In the genomic region with DNA sequence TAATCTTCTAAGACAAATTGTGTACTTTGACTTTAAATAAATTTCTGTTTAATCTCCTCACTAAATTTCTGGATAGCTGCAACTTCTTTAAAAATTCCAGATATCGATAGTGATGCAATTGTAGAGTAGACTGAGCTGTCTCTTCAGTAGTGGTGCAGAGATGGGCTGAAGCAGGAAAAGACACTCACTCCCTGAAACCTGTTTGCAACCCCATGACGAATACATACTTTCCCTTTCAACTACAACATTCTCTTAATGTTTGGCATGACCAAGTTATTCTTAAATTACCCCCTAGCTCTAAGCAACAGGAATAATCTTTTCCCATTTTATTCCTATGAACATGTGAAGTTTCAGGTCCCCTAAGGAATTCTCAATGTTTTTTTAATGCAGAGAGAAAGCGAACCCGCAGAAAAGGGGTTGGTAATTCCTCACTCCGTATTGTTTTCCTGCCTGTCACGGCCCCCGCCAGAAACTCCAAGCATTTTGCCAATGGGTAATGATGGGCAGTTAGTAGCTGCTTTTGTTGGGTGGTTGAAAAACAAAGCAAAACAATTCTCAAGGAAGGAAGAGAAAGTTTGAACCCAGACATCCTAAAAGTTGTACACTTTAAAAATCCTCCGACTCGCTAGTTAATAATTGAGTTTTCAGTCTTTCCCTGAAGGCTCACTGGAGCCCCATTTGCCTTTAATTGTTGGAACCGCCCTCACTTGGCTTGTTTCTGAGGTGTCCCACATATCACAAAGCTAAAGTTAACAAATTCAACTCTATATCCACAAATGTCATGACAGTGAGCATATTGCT, we compare ENCODE assay signal across 1 cellular context.
TF ChIP-seq lines count a peak whose summit lies in the region.

No MANE protein-coding gene starts in this region.

TF ChIP-seq in GM23338, 12 proteins besides CTCF, POLR2A, EP300 and RAD21 (continued from another document):
- TF ChIP-seq, protein P1, sequence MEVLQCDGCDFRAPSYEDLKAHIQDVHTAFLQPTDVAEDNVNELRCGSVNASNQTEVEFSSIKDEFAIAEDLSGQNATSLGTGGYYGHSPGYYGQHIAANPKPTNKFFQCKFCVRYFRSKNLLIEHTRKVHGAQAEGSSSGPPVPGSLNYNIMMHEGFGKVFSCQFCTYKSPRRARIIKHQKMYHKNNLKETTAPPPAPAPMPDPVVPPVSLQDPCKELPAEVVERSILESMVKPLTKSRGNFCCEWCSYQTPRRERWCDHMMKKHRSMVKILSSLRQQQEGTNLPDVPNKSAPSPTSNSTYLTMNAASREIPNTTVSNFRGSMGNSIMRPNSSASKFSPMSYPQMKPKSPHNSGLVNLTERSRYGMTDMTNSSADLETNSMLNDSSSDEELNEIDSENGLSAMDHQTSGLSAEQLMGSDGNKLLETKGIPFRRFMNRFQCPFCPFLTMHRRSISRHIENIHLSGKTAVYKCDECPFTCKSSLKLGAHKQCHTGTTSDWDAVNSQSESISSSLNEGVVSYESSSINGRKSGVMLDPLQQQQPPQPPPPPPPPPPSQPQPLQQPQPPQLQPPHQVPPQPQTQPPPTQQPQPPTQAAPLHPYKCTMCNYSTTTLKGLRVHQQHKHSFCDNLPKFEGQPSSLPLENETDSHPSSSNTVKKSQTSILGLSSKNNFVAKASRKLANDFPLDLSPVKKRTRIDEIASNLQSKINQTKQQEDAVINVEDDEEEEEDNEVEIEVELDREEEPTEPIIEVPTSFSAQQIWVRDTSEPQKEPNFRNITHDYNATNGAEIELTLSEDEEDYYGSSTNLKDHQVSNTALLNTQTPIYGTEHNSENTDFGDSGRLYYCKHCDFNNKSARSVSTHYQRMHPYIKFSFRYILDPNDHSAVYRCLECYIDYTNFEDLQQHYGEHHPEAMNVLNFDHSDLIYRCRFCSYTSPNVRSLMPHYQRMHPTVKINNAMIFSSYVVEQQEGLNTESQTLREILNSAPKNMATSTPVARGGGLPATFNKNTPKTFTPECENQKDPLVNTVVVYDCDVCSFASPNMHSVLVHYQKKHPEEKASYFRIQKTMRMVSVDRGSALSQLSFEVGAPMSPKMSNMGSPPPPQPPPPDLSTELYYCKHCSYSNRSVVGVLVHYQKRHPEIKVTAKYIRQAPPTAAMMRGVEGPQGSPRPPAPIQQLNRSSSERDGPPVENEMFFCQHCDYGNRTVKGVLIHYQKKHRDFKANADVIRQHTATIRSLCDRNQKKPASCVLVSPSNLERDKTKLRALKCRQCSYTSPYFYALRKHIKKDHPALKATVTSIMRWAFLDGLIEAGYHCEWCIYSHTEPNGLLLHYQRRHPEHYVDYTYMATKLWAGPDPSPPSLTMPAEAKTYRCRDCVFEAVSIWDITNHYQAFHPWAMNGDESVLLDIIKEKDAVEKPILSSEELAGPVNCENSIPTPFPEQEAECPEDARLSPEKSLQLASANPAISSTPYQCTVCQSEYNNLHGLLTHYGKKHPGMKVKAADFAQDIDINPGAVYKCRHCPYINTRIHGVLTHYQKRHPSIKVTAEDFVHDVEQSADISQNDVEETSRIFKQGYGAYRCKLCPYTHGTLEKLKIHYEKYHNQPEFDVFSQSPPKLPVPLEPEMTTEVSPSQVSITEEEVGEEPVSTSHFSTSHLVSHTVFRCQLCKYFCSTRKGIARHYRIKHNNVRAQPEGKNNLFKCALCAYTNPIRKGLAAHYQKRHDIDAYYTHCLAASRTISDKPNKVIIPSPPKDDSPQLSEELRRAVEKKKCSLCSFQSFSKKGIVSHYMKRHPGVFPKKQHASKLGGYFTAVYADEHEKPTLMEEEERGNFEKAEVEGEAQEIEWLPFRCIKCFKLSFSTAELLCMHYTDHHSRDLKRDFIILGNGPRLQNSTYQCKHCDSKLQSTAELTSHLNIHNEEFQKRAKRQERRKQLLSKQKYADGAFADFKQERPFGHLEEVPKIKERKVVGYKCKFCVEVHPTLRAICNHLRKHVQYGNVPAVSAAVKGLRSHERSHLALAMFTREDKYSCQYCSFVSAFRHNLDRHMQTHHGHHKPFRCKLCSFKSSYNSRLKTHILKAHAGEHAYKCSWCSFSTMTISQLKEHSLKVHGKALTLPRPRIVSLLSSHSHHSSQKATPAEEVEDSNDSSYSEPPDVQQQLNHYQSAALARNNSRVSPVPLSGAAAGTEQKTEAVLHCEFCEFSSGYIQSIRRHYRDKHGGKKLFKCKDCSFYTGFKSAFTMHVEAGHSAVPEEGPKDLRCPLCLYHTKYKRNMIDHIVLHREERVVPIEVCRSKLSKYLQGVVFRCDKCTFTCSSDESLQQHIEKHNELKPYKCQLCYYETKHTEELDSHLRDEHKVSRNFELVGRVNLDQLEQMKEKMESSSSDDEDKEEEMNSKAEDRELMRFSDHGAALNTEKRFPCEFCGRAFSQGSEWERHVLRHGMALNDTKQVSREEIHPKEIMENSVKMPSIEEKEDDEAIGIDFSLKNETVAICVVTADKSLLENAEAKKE (CRISPR knock-in tag; IDR thresholded peaks at IDR 0.05) = no peak
- TF ChIP-seq, protein P2, sequence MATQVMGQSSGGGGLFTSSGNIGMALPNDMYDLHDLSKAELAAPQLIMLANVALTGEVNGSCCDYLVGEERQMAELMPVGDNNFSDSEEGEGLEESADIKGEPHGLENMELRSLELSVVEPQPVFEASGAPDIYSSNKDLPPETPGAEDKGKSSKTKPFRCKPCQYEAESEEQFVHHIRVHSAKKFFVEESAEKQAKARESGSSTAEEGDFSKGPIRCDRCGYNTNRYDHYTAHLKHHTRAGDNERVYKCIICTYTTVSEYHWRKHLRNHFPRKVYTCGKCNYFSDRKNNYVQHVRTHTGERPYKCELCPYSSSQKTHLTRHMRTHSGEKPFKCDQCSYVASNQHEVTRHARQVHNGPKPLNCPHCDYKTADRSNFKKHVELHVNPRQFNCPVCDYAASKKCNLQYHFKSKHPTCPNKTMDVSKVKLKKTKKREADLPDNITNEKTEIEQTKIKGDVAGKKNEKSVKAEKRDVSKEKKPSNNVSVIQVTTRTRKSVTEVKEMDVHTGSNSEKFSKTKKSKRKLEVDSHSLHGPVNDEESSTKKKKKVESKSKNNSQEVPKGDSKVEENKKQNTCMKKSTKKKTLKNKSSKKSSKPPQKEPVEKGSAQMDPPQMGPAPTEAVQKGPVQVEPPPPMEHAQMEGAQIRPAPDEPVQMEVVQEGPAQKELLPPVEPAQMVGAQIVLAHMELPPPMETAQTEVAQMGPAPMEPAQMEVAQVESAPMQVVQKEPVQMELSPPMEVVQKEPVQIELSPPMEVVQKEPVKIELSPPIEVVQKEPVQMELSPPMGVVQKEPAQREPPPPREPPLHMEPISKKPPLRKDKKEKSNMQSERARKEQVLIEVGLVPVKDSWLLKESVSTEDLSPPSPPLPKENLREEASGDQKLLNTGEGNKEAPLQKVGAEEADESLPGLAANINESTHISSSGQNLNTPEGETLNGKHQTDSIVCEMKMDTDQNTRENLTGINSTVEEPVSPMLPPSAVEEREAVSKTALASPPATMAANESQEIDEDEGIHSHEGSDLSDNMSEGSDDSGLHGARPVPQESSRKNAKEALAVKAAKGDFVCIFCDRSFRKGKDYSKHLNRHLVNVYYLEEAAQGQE (IDR thresholded peaks at IDR 0.05; ENCODE audit: unreplicated experiment) = no peak
- TF ChIP-seq CREB1 (CRISPR knock-in tag; IDR thresholded peaks at IDR 0.05; ENCODE audit: low read depth) = no peak
- no peak for TF ChIP-seq ZNF114 (CRISPR knock-in tag; IDR thresholded peaks at IDR 0.05)
- TF ChIP-seq STAT1 (IDR thresholded peaks at IDR 0.05; ENCODE audit: unreplicated experiment) = no peak
- TF ChIP-seq EZH2phosphoT487 (IDR thresholded peaks at IDR 0.05; ENCODE audit: unreplicated experiment) = no peak
- TF ChIP-seq, protein P3, sequence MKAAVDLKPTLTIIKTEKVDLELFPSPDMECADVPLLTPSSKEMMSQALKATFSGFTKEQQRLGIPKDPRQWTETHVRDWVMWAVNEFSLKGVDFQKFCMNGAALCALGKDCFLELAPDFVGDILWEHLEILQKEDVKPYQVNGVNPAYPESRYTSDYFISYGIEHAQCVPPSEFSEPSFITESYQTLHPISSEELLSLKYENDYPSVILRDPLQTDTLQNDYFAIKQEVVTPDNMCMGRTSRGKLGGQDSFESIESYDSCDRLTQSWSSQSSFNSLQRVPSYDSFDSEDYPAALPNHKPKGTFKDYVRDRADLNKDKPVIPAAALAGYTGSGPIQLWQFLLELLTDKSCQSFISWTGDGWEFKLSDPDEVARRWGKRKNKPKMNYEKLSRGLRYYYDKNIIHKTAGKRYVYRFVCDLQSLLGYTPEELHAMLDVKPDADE (IDR thresholded peaks at IDR 0.05) = no peak
- no peak for TF ChIP-seq JUNB (IDR thresholded peaks at IDR 0.05; ENCODE audit: unreplicated experiment)
- no peak for TF ChIP-seq NANOG (IDR thresholded peaks at IDR 0.05; ENCODE audit: borderline replicate concordance)
- TF ChIP-seq EZH2 (IDR thresholded peaks at IDR 0.05; ENCODE audit: low read depth, unreplicated experiment) = no peak
